ENCODE assay signal across 1 cellular context in the genomic region with DNA sequence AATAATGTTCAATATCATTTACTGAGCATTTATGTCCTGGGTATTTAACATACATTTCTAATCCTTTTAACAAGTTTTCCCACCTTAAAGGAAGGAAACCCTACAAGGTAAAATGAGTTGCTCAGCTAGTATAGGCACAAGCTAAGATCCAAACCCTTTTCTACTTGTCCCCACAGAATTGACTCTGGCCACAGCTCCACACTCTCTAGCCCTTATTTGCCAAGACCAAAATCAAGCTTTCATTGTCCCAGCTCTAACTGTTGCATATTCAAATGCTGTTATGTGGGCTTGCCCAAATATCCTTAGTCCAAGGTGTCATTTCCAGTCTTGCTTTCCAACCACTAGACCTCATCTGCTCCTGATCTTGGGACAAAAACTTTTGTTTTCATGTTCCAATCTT.
TF ChIP-seq lines count a peak whose summit lies in the region.

No MANE protein-coding gene starts in this region.

TF ChIP-seq in GM23338, 12 proteins besides CTCF, POLR2A, EP300 and RAD21 (continued from another document):
- TF ChIP-seq ETS1 (IDR thresholded peaks at IDR 0.05), result no peak
- TF ChIP-seq ZNF331 (CRISPR knock-in tag; IDR thresholded peaks at IDR 0.05; ENCODE audit: low read depth), result no peak
- no peak for TF ChIP-seq ZNF462 (CRISPR knock-in tag; IDR thresholded peaks at IDR 0.05)
- TF ChIP-seq POLR2AphosphoS5 (IDR thresholded peaks at IDR 0.05; ENCODE audit: low read depth), result no peak
- TF ChIP-seq JUNB (IDR thresholded peaks at IDR 0.05; ENCODE audit: unreplicated experiment), result no peak
- no peak for TF ChIP-seq CREB1 (CRISPR knock-in tag; IDR thresholded peaks at IDR 0.05; ENCODE audit: low read depth)
